In genomic region chrX:275967-276587, GRCh38 we compare ENCODE assay signal across 8 cellular contexts. TPM values are rescaled to one million over a fixed set of nuclear protein-coding genes. Genes with fewer than 3 reads are reported as not detected.
DNase-seq lines count a peak whose midpoint lies in the region; ATAC-seq and TF ChIP-seq lines count a peak whose summit lies in the region.

No MANE protein-coding gene starts in this region.

- H3K27ac ChIP-seq in RWPE2 (ENCODE audit: poor library complexity, severe bottlenecking): no peak overlapping the region

- H3K27me3 ChIP-seq in RWPE2 (ENCODE audit: insufficient read depth, poor library complexity, severe bottlenecking): no peaks in the 10 kb centered on the region
- no peaks in the 10 kb centered on the region for H3K27me3 ChIP-seq in kidney epithelial cell (ENCODE audit: control insufficient read depth, insufficient read depth, low read length)

- DNase-seq in GM12865 (ENCODE audit: low read depth): no peak
- peak; percentile 75 for DNase-seq in RWPE2 (ENCODE audit: low spot score)
- peak; percentile 39 to 42 for DNase-seq in cardiac fibroblast (ENCODE audit: low read depth in 2 of 2)
- no peak for DNase-seq in kidney epithelial cell (ENCODE audit: low read depth)
- peak; percentile 49 for DNase-seq in stimulated activated CD4-positive, alpha-beta T cell treated with anti-CD3 and anti-CD28 coated beads, Interleukin-4, amount 100 ng/mL, for 1 hour
- no peak for DNase-seq in NCI-H2107 treated with DMSO at 0.1 percent for 48 hours (lab: John Stamatoyannopoulos, UW; ENCODE audit: unreplicated experiment)
- DNase-seq in NK-92 (lab: John Stamatoyannopoulos, UW; ENCODE audit: unreplicated experiment): no peak

- peak overlapping the region; percentile 26; the same call in 1 of the 2 replicates for H3K4me3 ChIP-seq in GM12865 (ENCODE audit: low read depth, low read length)
- H3K4me3 ChIP-seq in RWPE2 (ENCODE audit: severe bottlenecking): peak overlapping the region; percentile 53
- peak overlapping the region; percentile 57 to 58 for H3K4me3 ChIP-seq in cardiac fibroblast (replicated peaks in 1 of 2; ENCODE audit: low read depth in 2 of 2, low read length in 2 of 2)
- H3K4me3 ChIP-seq in kidney epithelial cell (ENCODE audit: low read depth, low read length): peak overlapping the region; percentile 55

- H3K9me3 ChIP-seq in RWPE2 (ENCODE audit: severe bottlenecking): no peaks in the 10 kb centered on the region

- ATAC-seq in HG02763 (IDR thresholded peaks at IDR 0.05; ENCODE audit: unreplicated experiment): peak; percentile 81
- ATAC-seq in RWPE2 (ENCODE audit: low read depth): peak; percentile 75

- TF ChIP-seq CTCF in GM12865 (IDR thresholded peaks at IDR 0.05; ENCODE audit: insufficient read depth, low read depth, low read length, missing control alignments): no peak
- TF ChIP-seq CTCF in RWPE2 (IDR thresholded peaks at IDR 0.05; ENCODE audit: poor library complexity, severe bottlenecking): no peak
- no peak for TF ChIP-seq CTCF in cardiac fibroblast (IDR thresholded peaks at IDR 0.05; ENCODE audit: low read depth, low read length)
- no peak for TF ChIP-seq CTCF in kidney epithelial cell (IDR thresholded peaks at IDR 0.05; ENCODE audit: insufficient read depth, low read length, poor library complexity, severe bottlenecking)

- H3K4me1 ChIP-seq in RWPE2 (ENCODE audit: insufficient read depth, poor library complexity, severe bottlenecking): no peaks in the 10 kb centered on the region

- H3K36me3 ChIP-seq in RWPE2 (ENCODE audit: low read depth) (no peaks in the 10 kb centered on the region), kidney epithelial cell (ENCODE audit: control insufficient read depth, insufficient read depth, low read length) (no peaks in the 10 kb centered on the region)

RNA-seq across cellular contexts. Expression of gene PLCXD1, which starts 5.1 kb away (rescaled TPM):
- total RNA-seq in kidney epithelial cell: 13.8 and 20.2 TPM in 2 replicates

RNA-seq across cellular contexts. Expression of gene GTPBP6, which starts 42.5 kb away (rescaled TPM):
- total RNA-seq in kidney epithelial cell: 49.5 and 55.0 TPM in 2 replicates

Comparison
In these comparisons a context has a peak if more than half of its experiments do, and no peak if none do; other contexts are left out.
1. DNase-seq: peak in RWPE2 (single experiment), cardiac fibroblast (2 of 2) and stimulated activated CD4-positive, alpha-beta T cell treated with anti-CD3 and anti-CD28 coated beads, Interleukin-4, amount 100 ng/mL, for 1 hour (single experiment); none in GM12865 (single experiment), kidney epithelial cell (single experiment), NCI-H2107 treated with DMSO at 0.1 percent for 48 hours (single experiment) and NK-92 (single experiment).
2. Peak in every context shown above with its lines, with median percentiles within 50 percentile points of each other: H3K4me3 ChIP-seq.